In genomic region chr4:176927664-176928063, GRCh38 we compare ENCODE assay signal across 17 cellular contexts.
DNase-seq lines count a peak whose midpoint lies in the region; TF ChIP-seq lines count a peak whose summit lies in the region.
"Had no signal": no experiment of that assay in that cellular context is flagged by ENCODE, and none has a peak within 500 bp of the region (broad histone marks: within the 10 kb centered on the region; RNA-seq: fewer than 3 reads in every experiment).

No MANE protein-coding gene starts in this region.

- no peak overlapping the region for H3K23ac ChIP-seq in mesenchymal stem cell (ENCODE audit: low read length in 2 of 2)

- H3K27me3 Mint-ChIP-seq in chondrocyte (ENCODE audit: low read depth): no peaks in the 10 kb centered on the region
- H3K27me3 Mint-ChIP-seq: activated CD4-positive, alpha-beta memory T cell treated with anti-CD3 and anti-CD28 coated beads, Interleukin-2, amount 10 ng/mL, durations not matched to agents 7 days and 5 days; CD8-positive, alpha-beta memory T cell had no signal

- no peak overlapping the region for H3K4me3 Mint-ChIP-seq in chondrocyte (ENCODE audit: unreplicated experiment)
- H3K4me3 Mint-ChIP-seq: activated CD4-positive, alpha-beta memory T cell treated with anti-CD3 and anti-CD28 coated beads, Interleukin-2, amount 10 ng/mL, durations not matched to agents 7 days and 5 days; CD8-positive, alpha-beta memory T cell; H9 had no signal

- no peaks in the 10 kb centered on the region for H3K79me1 ChIP-seq in mesenchymal stem cell (replicated peaks; ENCODE audit: low read length, poor library complexity, severe bottlenecking)

- H3K9me3 Mint-ChIP-seq in chondrocyte (ENCODE audit: low read depth): no peaks in the 10 kb centered on the region
- H3K9me3 Mint-ChIP-seq: activated CD4-positive, alpha-beta memory T cell treated with anti-CD3 and anti-CD28 coated beads, Interleukin-2, amount 10 ng/mL, durations not matched to agents 7 days and 5 days; H9 had no signal

- H3K27me3 ChIP-seq in mesenchymal stem cell (ENCODE audit: control insufficient read depth in 1 of 2, insufficient read depth in 1 of 2, low read length in 2 of 2): no peaks in the 10 kb centered on the region
- H3K27me3 ChIP-seq: pancreas had no signal

- DNase-seq in AG20443 (ENCODE audit: low spot score) (peak; percentile 22), NCI-H226 (peak; percentile 67), chondrocyte (ENCODE audit: low spot score) (no peak), mesenchymal stem cell (peak; percentile 35), NCI-H1930 (lab: John Stamatoyannopoulos, UW) (no peak), COR-L47 (lab: John Stamatoyannopoulos, UW) (no peak), RPMI8226 (no peak)
- no peak for DNase-seq in stimulated activated CD4-positive, alpha-beta T cell treated with anti-CD3 and anti-CD28 coated beads, Interleukin-15, amount 100 ng/mL, for 24 hours
- DNase-seq: activated CD4-positive, alpha-beta memory T cell treated with anti-CD3 and anti-CD28 coated beads, Interleukin-2, amount 10 ng/mL, durations not matched to agents 7 days and 5 days; activated naive CD4-positive, alpha-beta T cell treated with Interleukin-2 at 50 U/mL for 16 hours; CD8-positive, alpha-beta memory T cell; cortex of kidney; H9; NCI-H1694; pancreas; stimulated activated CD4-positive, alpha-beta T cell treated with anti-CD3 and anti-CD28 coated beads, Interleukin-4, amount 100 ng/mL, for 1 hour; stimulated activated naive CD8-positive, alpha-beta T cell treated with anti-CD3 and anti-CD28 coated beads, Interleukin-15, Interleukin-2, amounts not matched to agents 100 U/mL and 50 U/mL, for 24 hours had no signal

- peak overlapping the region; percentile 10 for H3K27ac Mint-ChIP-seq in chondrocyte (ENCODE audit: unreplicated experiment)
- H3K27ac Mint-ChIP-seq: activated CD4-positive, alpha-beta memory T cell treated with anti-CD3 and anti-CD28 coated beads, Interleukin-2, amount 10 ng/mL, durations not matched to agents 7 days and 5 days; CD8-positive, alpha-beta memory T cell; H9 had no signal

- H4K91ac ChIP-seq in mesenchymal stem cell (ENCODE audit: low read length): no peak overlapping the region

- no peak overlapping the region for H2AK5ac ChIP-seq in mesenchymal stem cell (ENCODE audit: low read length, severe bottlenecking)

- H2AFZ ChIP-seq in mesenchymal stem cell (ENCODE audit: low read depth, low read length): no peak overlapping the region

- H3K4me1 Mint-ChIP-seq in chondrocyte (ENCODE audit: low read depth): peaks cover 9% of the 10 kb centered on the region
- H3K4me1 Mint-ChIP-seq: activated CD4-positive, alpha-beta memory T cell treated with anti-CD3 and anti-CD28 coated beads, Interleukin-2, amount 10 ng/mL, durations not matched to agents 7 days and 5 days; CD8-positive, alpha-beta memory T cell had no signal

- no peak overlapping the region for H3K9ac ChIP-seq in mesenchymal stem cell (ENCODE audit: low read length)

- no CpG with 5 or more reads among the region's 2 CpGs for WGBS in mesenchymal stem cell

- no peak overlapping the region for H2BK15ac ChIP-seq in mesenchymal stem cell (ENCODE audit: low read depth, poor library complexity, severe bottlenecking)

- H3K14ac ChIP-seq in mesenchymal stem cell (ENCODE audit: low read length in 2 of 2): no peak overlapping the region

- no peaks in the 10 kb centered on the region for H3K36me3 ChIP-seq in mesenchymal stem cell (ENCODE audit: control insufficient read depth in 1 of 2, insufficient read depth in 2 of 2, low read depth in 1 of 2, low read length in 2 of 2)
- H3K36me3 ChIP-seq: pancreas had no signal

- H3K18ac ChIP-seq in mesenchymal stem cell (ENCODE audit: low read depth in 1 of 2, low read length in 2 of 2): no peak overlapping the region

- TF ChIP-seq CTCF in chondrocyte (IDR thresholded peaks at IDR 0.05): no peak

- H3K4me2 ChIP-seq in mesenchymal stem cell (ENCODE audit: low read length, poor library complexity, severe bottlenecking): no peak overlapping the region

- H3K9me3 ChIP-seq in mesenchymal stem cell (ENCODE audit: control insufficient read depth, low read length): no peaks in the 10 kb centered on the region
- H3K9me3 ChIP-seq: pancreas had no signal

- H3K27ac ChIP-seq in mesenchymal stem cell (ENCODE audit: low read length, poor library complexity, severe bottlenecking): no peak overlapping the region
- H3K27ac ChIP-seq: pancreas had no signal

- no peak overlapping the region for H2BK5ac ChIP-seq in mesenchymal stem cell (ENCODE audit: low read depth, low read length, poor library complexity, severe bottlenecking)

- H3K4me1 ChIP-seq in mesenchymal stem cell (ENCODE audit: control insufficient read depth, insufficient read depth, low read depth, low read length): no peaks in the 10 kb centered on the region
- H3K4me1 ChIP-seq: pancreas had no signal

- H3K36me3 Mint-ChIP-seq in chondrocyte (ENCODE audit: low read depth): no peaks in the 10 kb centered on the region
- H3K36me3 Mint-ChIP-seq: CD8-positive, alpha-beta memory T cell had no signal

- no peak overlapping the region for H2BK12ac ChIP-seq in mesenchymal stem cell (ENCODE audit: low read length in 2 of 2)

- no peak overlapping the region for H4K8ac ChIP-seq in mesenchymal stem cell (ENCODE audit: low read length)

- H3K4me3 ChIP-seq in mesenchymal stem cell (ENCODE audit: insufficient read depth in 1 of 2, low read depth in 1 of 2, low read length in 2 of 2): no peak overlapping the region
- H3K4me3 ChIP-seq: pancreas had no signal

- H3K4ac ChIP-seq in mesenchymal stem cell (ENCODE audit: low read depth in 1 of 2, low read length in 2 of 2): no peak overlapping the region

- no peak overlapping the region for H2BK120ac ChIP-seq in mesenchymal stem cell (ENCODE audit: low read depth, low read length)

Comparison
In these comparisons a context has a peak if more than half of its experiments do, and no peak if none do; other contexts are left out.
1. DNase-seq: peak in AG20443 (single experiment), NCI-H226 (single experiment) and mesenchymal stem cell (single experiment); none in chondrocyte (single experiment), NCI-H1930 (0 of 2), COR-L47 (single experiment), stimulated activated CD4-positive, alpha-beta T cell treated with anti-CD3 and anti-CD28 coated beads, Interleukin-15, amount 100 ng/mL, for 24 hours (single experiment) and RPMI8226 (single experiment).